In genomic region chr5:110681953-110682352, GRCh38 we compare ENCODE assay signal across 19 cellular contexts. TPM values are rescaled to one million over a fixed set of nuclear protein-coding genes. Genes with fewer than 3 reads are reported as not detected.
DNase-seq lines count a peak whose midpoint lies in the region; ATAC-seq, FAIRE-seq and TF ChIP-seq lines count a peak whose summit lies in the region.
"Had no signal": no experiment of that assay in that cellular context is flagged by ENCODE, and none has a peak within 500 bp of the region (broad histone marks: within the 10 kb centered on the region; RNA-seq: fewer than 3 reads in every experiment).

No MANE protein-coding gene starts in this region.

- no peak overlapping the region for H4K5ac ChIP-seq in H9 (ENCODE audit: insufficient read length, low read depth, low read length)

- ATAC-seq in HepG2 (no peak), right lobe of liver (no peak)
- ATAC-seq: GM23338 had no signal

- H2BK15ac ChIP-seq in H9 (ENCODE audit: low read depth, low read length): no peak overlapping the region

- H2AK5ac ChIP-seq in H9 (ENCODE audit: insufficient read length, low read length): no peak overlapping the region

- no peak overlapping the region for H2AFZ ChIP-seq in HepG2 (ENCODE audit: low read length)
- H2AFZ ChIP-seq in Loucy (ENCODE audit: low read length): peak overlapping the region; percentile 97; the same call in 1 of the 2 replicates
- no peak overlapping the region for H2AFZ ChIP-seq in H9 (ENCODE audit: low read length)
- H2AFZ ChIP-seq: GM23338 had no signal

- H4K20me1 ChIP-seq in HepG2 (ENCODE audit: insufficient read depth, low read length) (no peaks in the 10 kb centered on the region), Loucy (ENCODE audit: insufficient read depth, low read length, poor library complexity, severe bottlenecking) (no peaks in the 10 kb centered on the region), H9 (ENCODE audit: control insufficient read depth, insufficient read depth, insufficient read length) (no peaks in the 10 kb centered on the region)

- TF ChIP-seq EP300 in HepG2 (IDR thresholded peaks at IDR 0.05; ENCODE audit: low read depth in 2 of 2, low read length in 2 of 2) (no peak), HepG2 (CRISPR knock-in tag; IDR thresholded peaks at IDR 0.05; ENCODE audit: borderline replicate concordance) (no peak)

- CTCF ChIA-PET in HepG2 (lab: Yijun Ruan, JAX; ENCODE audit: low intra/inter-chr PET ratio, low total read pairs): no interaction called here

- H3K79me2 ChIP-seq in HepG2 (ENCODE audit: insufficient read depth, low read length): no peaks in the 10 kb centered on the region
- no peaks in the 10 kb centered on the region for H3K79me2 ChIP-seq in Loucy (ENCODE audit: insufficient read depth, low read length)
- H3K79me2 ChIP-seq in H9 (ENCODE audit: insufficient read depth, low read length): no peaks in the 10 kb centered on the region

- no peaks in the 10 kb centered on the region for H3K9me3 ChIP-seq in HepG2 (ENCODE audit: low read length)
- no peaks in the 10 kb centered on the region for H3K9me3 ChIP-seq in right lobe of liver
- H3K9me3 ChIP-seq in Loucy (ENCODE audit: insufficient read depth, low read depth, low read length): no peaks in the 10 kb centered on the region
- H3K9me3 ChIP-seq in H9 (ENCODE audit: control insufficient read depth, low read depth, low read length): no peaks in the 10 kb centered on the region

- no peak overlapping the region for H3K4me2 ChIP-seq in HepG2 (ENCODE audit: low read depth, low read length)
- H3K4me2 ChIP-seq in Loucy (ENCODE audit: low read depth, low read length, poor library complexity, severe bottlenecking): no peak overlapping the region
- H3K4me2 ChIP-seq in H9 (ENCODE audit: insufficient read depth, insufficient read length, low read length): no peak overlapping the region
- H3K4me2 ChIP-seq: GM23338 had no signal

- TF ChIP-seq CTCF in HepG2 (CRISPR knock-in tag; IDR thresholded peaks at IDR 0.05) (no peak), right lobe of liver (IDR thresholded peaks at IDR 0.05) (no peak), Loucy (conservative IDR thresholded peaks at IDR 0.05; ENCODE audit: low read length) (no peak), H9 (conservative IDR thresholded peaks at IDR 0.05) (no peak), GM10266 (IDR thresholded peaks at IDR 0.05; ENCODE audit: control insufficient read depth, insufficient read depth, low read depth, missing control alignments) (no peak)

- FAIRE-seq in HepG2 (lab: Jason Lieb, UNC) (no peak), islet of Langerhans (lab: Jason Lieb, UNC) (peak; percentile 47)
- FAIRE-seq: GM12891, GM18507 had no signal

- H3K4me1 Mint-ChIP-seq in H9: no peaks in the 10 kb centered on the region; a peak in 1 of 4 replicates
- H3K4me1 Mint-ChIP-seq: GM23338 had no signal

- no peak for TF ChIP-seq RAD21 in HepG2 (CRISPR knock-in tag; IDR thresholded peaks at IDR 0.05)

- no peaks in the 10 kb centered on the region for H3F3A ChIP-seq in Loucy (ENCODE audit: low read depth)

- DNase-seq in HepG2 (ENCODE audit: low spot score): no peak
- no peak for DNase-seq in right lobe of liver
- no peak for DNase-seq in NCI-H69 (lab: John Stamatoyannopoulos, UW)
- DNase-seq in H9: no peak
- DNase-seq in NCI-H1105 treated with DMSO at 0.1 percent for 48 hours (lab: John Stamatoyannopoulos, UW): no peak
- no peak for DNase-seq in GM10266 (ENCODE audit: extremely low spot score)
- DNase-seq: C1 segment of cervical spinal cord; Calu3; CD4-positive, alpha-beta memory T cell; COR-L47; DND-41; GDM1; HCEC 1CT had no signal

- no peaks in the 10 kb centered on the region for H3K79me1 ChIP-seq in H9 (ENCODE audit: insufficient read depth, low read depth, low read length, poor library complexity, severe bottlenecking)

- H3K27ac ChIP-seq in HepG2 (ENCODE audit: extremely low read length, insufficient read depth, low read length): no peak overlapping the region
- H3K27ac ChIP-seq in right lobe of liver: no peak overlapping the region
- H3K27ac ChIP-seq in H9 (ENCODE audit: insufficient read length, low read depth, low read length): no peak overlapping the region
- H3K27ac ChIP-seq: 22Rv1 had no signal

- H3K4me1 ChIP-seq in HepG2 (ENCODE audit: insufficient read depth, low read length) (no peaks in the 10 kb centered on the region), right lobe of liver (no peaks in the 10 kb centered on the region), Loucy (ENCODE audit: insufficient read depth, low read length, poor library complexity, severe bottlenecking) (peaks cover 9% of the 10 kb centered on the region), H9 (ENCODE audit: insufficient read depth, low read length) (no peaks in the 10 kb centered on the region)

- H3K56ac ChIP-seq in H9 (ENCODE audit: insufficient read length, low read depth, low read length): no peak overlapping the region

- H3K4me3 ChIP-seq in HepG2 (replicated peaks in 1 of 3; ENCODE audit: insufficient read depth in 1 of 3, low read depth in 2 of 3, low read length in 3 of 3) (no peak overlapping the region), right lobe of liver (no peak overlapping the region), Loucy (ENCODE audit: low read length, poor library complexity, severe bottlenecking) (no peak overlapping the region)
- H3K4me3 ChIP-seq: GM23338 had no signal

- TF ChIP-seq POLR2A in HepG2 (IDR thresholded peaks at IDR 0.05; ENCODE audit: insufficient read depth in 1 of 2, low read depth in 2 of 2, low read length in 2 of 2) (no peak), right lobe of liver (IDR thresholded peaks at IDR 0.05) (no peak)

- in situ Hi-C loops in HepG2 (cut with HindIII; ENCODE audit: extremely low pct_ligation_motif_present, low pct_unique_long_range_greater_than_20kb): no loop called here

- POLR2A ChIA-PET in HepG2 (lab: Yijun Ruan, JAX): no interaction called here

- H2BK20ac ChIP-seq in H9 (ENCODE audit: low read depth, low read length, poor library complexity, severe bottlenecking): no peak overlapping the region

- no peaks in the 10 kb centered on the region for H3K9me2 ChIP-seq in Loucy (replicated peaks; ENCODE audit: low read depth, low read length)

- no peak overlapping the region for H3T11ph ChIP-seq in H9 (ENCODE audit: low read length)

- H2BK5ac ChIP-seq in H9 (ENCODE audit: insufficient read length, low read length): no peak overlapping the region

- H3K36me3 ChIP-seq in HepG2 (replicated peaks in 1 of 2; ENCODE audit: control insufficient read depth in 1 of 2, insufficient read depth in 2 of 2, low read length in 2 of 2) (no peaks in the 10 kb centered on the region), right lobe of liver (no peaks in the 10 kb centered on the region), Loucy (ENCODE audit: insufficient read depth, low read length) (no peaks in the 10 kb centered on the region)

- no peaks in the 10 kb centered on the region for H3K9me3 Mint-ChIP-seq in H9
- H3K9me3 Mint-ChIP-seq: GM23338 had no signal

- H3K9ac ChIP-seq in HepG2 (ENCODE audit: insufficient read depth, low read depth, low read length) (no peak overlapping the region), Loucy (ENCODE audit: low read depth, low read length, poor library complexity, severe bottlenecking) (no peak overlapping the region), H9 (ENCODE audit: extremely low read depth, insufficient read length, low read length) (no peak overlapping the region)

- BruUV-seq in HepG2 (replicated peaks; lab: Mats Ljungman, UMichigan): no TSS peak

- no peak overlapping the region for H3K27ac Mint-ChIP-seq in H9
- H3K27ac Mint-ChIP-seq: CD4-positive, alpha-beta memory T cell; GM23338 had no signal

- no peak overlapping the region for H4K91ac ChIP-seq in H9 (ENCODE audit: insufficient read length, low read depth, low read length)

- H3K27me3 ChIP-seq in HepG2 (ENCODE audit: control insufficient read depth in 1 of 2, insufficient read depth in 2 of 2, low read length in 2 of 2): no peaks in the 10 kb centered on the region
- no peaks in the 10 kb centered on the region for H3K27me3 ChIP-seq in right lobe of liver
- H3K27me3 ChIP-seq in Loucy (ENCODE audit: insufficient read depth, low read length, poor library complexity, severe bottlenecking): no peaks in the 10 kb centered on the region
- no peaks in the 10 kb centered on the region for H3K27me3 ChIP-seq in H9 (ENCODE audit: insufficient read depth, low read length)

- H2BK120ac ChIP-seq in H9 (ENCODE audit: low read depth, low read length, poor library complexity, severe bottlenecking): no peak overlapping the region

- no peak overlapping the region for H3K4me3 Mint-ChIP-seq in H9
- H3K4me3 Mint-ChIP-seq: CD4-positive, alpha-beta memory T cell; GM23338 had no signal

- no peaks in the 10 kb centered on the region for H3K23me2 ChIP-seq in H9 (ENCODE audit: insufficient read length, low read depth, low read length, poor library complexity, severe bottlenecking)

- H3K23ac ChIP-seq in H9 (ENCODE audit: insufficient read length, low read depth, low read length): no peak overlapping the region

- no peaks in the 10 kb centered on the region; the same call in 1 of the 2 replicates for H3K27me3 Mint-ChIP-seq in H9 (ENCODE audit: low read depth)

- H3K4ac ChIP-seq in H9 (ENCODE audit: low read depth, low read length): no peak overlapping the region

- no peak overlapping the region for H3K18ac ChIP-seq in H9 (ENCODE audit: insufficient read length, low read depth, low read length)

- intact Hi-C loops in HepG2 (cut with micrococcal nuclease; ENCODE audit: unreplicated experiment) (no loop called here), right lobe of liver (cut with DNase I) (no loop called here)

- no peak overlapping the region for H2BK12ac ChIP-seq in H9 (ENCODE audit: insufficient read length, low read depth, low read length)

- no peak overlapping the region for H4K8ac ChIP-seq in H9 (replicated peaks; ENCODE audit: insufficient read length, low read depth, low read length)

- no peak overlapping the region for H3K14ac ChIP-seq in H9 (ENCODE audit: insufficient read depth, low read length)

- no peaks in the 10 kb centered on the region for H3K36me3 Mint-ChIP-seq in H9 (ENCODE audit: insufficient read depth in 1 of 3, low read depth in 3 of 3)
- H3K36me3 Mint-ChIP-seq: CD4-positive, alpha-beta memory T cell had no signal

RNA-seq across cellular contexts. Expression of gene TMEM232, which starts 44.5 kb away (rescaled TPM):
- total RNA-seq in HepG2 (2016; rRNA removed; fragmentation: Illumina TruSeq; extraction: Trizol) (0.27 and 0.71 TPM in 2 replicates), right lobe of liver (1 to 10 TPM in 2 of 6 experiments, under 1 TPM in 4; 0.31 to 1.3 (median 0.68) TPM), H9 (2021) (1.6 and 1.8 TPM in 2 replicates)
- total RNA-seq in HepG2 (2016; cell fraction: cytosol; rRNA removed; fragmentation: Illumina TruSeq; extraction: Trizol; ENCODE audit: low read depth): 0.51 and 0.53 TPM in 2 replicates
- total RNA-seq in HepG2 (2016; cell fraction: insoluble cytoplasmic fraction; rRNA removed; fragmentation: Illumina TruSeq; extraction: Trizol): 0.43 and 0.65 TPM in 2 replicates
- total RNA-seq in HepG2 (2016; cell fraction: membrane; rRNA removed; fragmentation: Illumina TruSeq; extraction: Trizol): 0.46 and 0.55 TPM in 2 replicates
- total RNA-seq in HepG2 (2016; cell fraction: nucleus; rRNA removed; fragmentation: Illumina TruSeq; extraction: Trizol): 2.3 and 2.9 TPM in 2 replicates
- 0.12 and 0.29 TPM in 2 replicates for polyA plus RNA-seq in HepG2 (2011; rRNA removed)
- 0.07 TPM in 1 of 2 replicates, not detected in the other for polyA plus RNA-seq in HepG2 (2011; cell fraction: cytosol; rRNA removed)
- 0.21 and 0.38 TPM in 2 replicates for polyA plus RNA-seq in HepG2 (2011; cell fraction: nucleus; rRNA removed)
- 0.48 and 0.58 TPM in 2 replicates for polyA plus RNA-seq in HepG2 (2012)
- polyA plus RNA-seq in HepG2 (2016; cell fraction: cytosol; fragmentation: Illumina TruSeq; extraction: Trizol; ENCODE audit: low read depth): 0.15 and 0.24 TPM in 2 replicates
- polyA plus RNA-seq in HepG2 (2016; cell fraction: insoluble cytoplasmic fraction; fragmentation: Illumina TruSeq; extraction: Trizol; ENCODE audit: low read depth): 0.38 and 0.55 TPM in 2 replicates
- 0.60 TPM in 1 of 2 replicates, not detected in the other for polyA plus RNA-seq in HepG2 (2016; cell fraction: membrane; fragmentation: Illumina TruSeq; extraction: Trizol; ENCODE audit: low read depth)
- polyA plus RNA-seq in HepG2 (2016; cell fraction: nucleus; fragmentation: Illumina TruSeq; extraction: Trizol; ENCODE audit: insufficient read depth, low read depth): 0.56 and 1.1 TPM in 2 replicates
- not detected in 2 replicates for polyA minus RNA-seq in HepG2 (2011; rRNA and poly(A)+ RNA removed; ENCODE audit: low replicate concordance)
- not detected in 2 replicates for polyA minus RNA-seq in HepG2 (2011; cell fraction: cytosol; rRNA and poly(A)+ RNA removed)
- polyA minus RNA-seq in HepG2 (2011; cell fraction: nucleus; rRNA and poly(A)+ RNA removed): 1.9 and 2.9 TPM in 2 replicates

RNA-seq across cellular contexts. Expression of gene SLC25A46, which starts 56.9 kb away (rescaled TPM):
- total RNA-seq in HepG2 (2016; rRNA removed; fragmentation: Illumina TruSeq; extraction: Trizol) (34.6 and 45.2 TPM in 2 replicates), right lobe of liver (10 to 100 TPM; 22.0 to 35.6 (median 26.0) TPM), H9 (2021) (25.9 and 26.0 TPM in 2 replicates)
- 10.9 and 13.1 TPM in 2 replicates for total RNA-seq in HepG2 (2016; cell fraction: cytosol; rRNA removed; fragmentation: Illumina TruSeq; extraction: Trizol; ENCODE audit: low read depth)
- 34.0 and 43.7 TPM in 2 replicates for total RNA-seq in HepG2 (2016; cell fraction: insoluble cytoplasmic fraction; rRNA removed; fragmentation: Illumina TruSeq; extraction: Trizol)
- 34.7 and 43.2 TPM in 2 replicates for total RNA-seq in HepG2 (2016; cell fraction: membrane; rRNA removed; fragmentation: Illumina TruSeq; extraction: Trizol)
- 24.1 and 26.5 TPM in 2 replicates for total RNA-seq in HepG2 (2016; cell fraction: nucleus; rRNA removed; fragmentation: Illumina TruSeq; extraction: Trizol)
- 13.7 and 14.2 TPM in 2 replicates for polyA plus RNA-seq in HepG2 (2011; rRNA removed)
- 6.7 and 10.0 TPM in 2 replicates for polyA plus RNA-seq in HepG2 (2011; cell fraction: cytosol; rRNA removed)
- polyA plus RNA-seq in HepG2 (2011; cell fraction: nucleus; rRNA removed): 10.0 and 14.5 TPM in 2 replicates
- polyA plus RNA-seq in HepG2 (2012): 16.5 and 16.7 TPM in 2 replicates
- polyA plus RNA-seq in HepG2 (2016; cell fraction: cytosol; fragmentation: Illumina TruSeq; extraction: Trizol; ENCODE audit: low read depth): 9.6 and 9.9 TPM in 2 replicates
- polyA plus RNA-seq in HepG2 (2016; cell fraction: insoluble cytoplasmic fraction; fragmentation: Illumina TruSeq; extraction: Trizol; ENCODE audit: low read depth): 36.1 TPM in 2 replicates
- polyA plus RNA-seq in HepG2 (2016; cell fraction: membrane; fragmentation: Illumina TruSeq; extraction: Trizol; ENCODE audit: low read depth): 23.1 and 26.9 TPM in 2 replicates
- polyA plus RNA-seq in HepG2 (2016; cell fraction: nucleus; fragmentation: Illumina TruSeq; extraction: Trizol; ENCODE audit: insufficient read depth, low read depth): 26.7 and 28.1 TPM in 2 replicates
- polyA minus RNA-seq in HepG2 (2011; rRNA and poly(A)+ RNA removed; ENCODE audit: low replicate concordance): 10.1 and 14.8 TPM in 2 replicates
- polyA minus RNA-seq in HepG2 (2011; cell fraction: cytosol; rRNA and poly(A)+ RNA removed): 14.5 and 18.6 TPM in 2 replicates
- polyA minus RNA-seq in HepG2 (2011; cell fraction: nucleus; rRNA and poly(A)+ RNA removed): 24.2 and 31.0 TPM in 2 replicates
